In the genomic region with DNA sequence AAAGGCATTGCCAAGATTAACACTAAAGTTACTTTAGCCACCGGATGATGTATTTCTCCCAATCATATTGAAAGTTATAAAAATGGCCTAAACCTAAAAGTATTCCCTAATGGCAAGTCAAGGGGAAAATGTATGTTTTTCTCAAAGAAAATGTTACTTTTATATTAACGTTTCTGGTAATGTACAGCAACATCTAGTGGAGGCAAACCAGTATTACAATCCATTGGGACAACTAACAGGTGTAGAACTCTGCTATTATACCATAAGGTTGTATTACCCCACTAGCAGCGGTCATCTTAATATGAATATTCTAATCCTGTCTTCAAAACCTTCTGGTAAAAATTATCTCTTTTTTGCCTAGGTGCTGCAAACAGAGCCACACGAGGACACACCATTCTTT, we compare ENCODE assay signal across 8 cellular contexts.
DNase-seq lines count a peak whose midpoint lies in the region; ATAC-seq and TF ChIP-seq lines count a peak whose summit lies in the region.

No MANE protein-coding gene starts in this region.

- no peak overlapping the region for H3K27ac ChIP-seq in endodermal cell (ENCODE audit: low read depth, low read length)
- no peak overlapping the region for H3K27ac ChIP-seq in neutrophil

- no peak overlapping the region for H3K4me3 ChIP-seq in endodermal cell (ENCODE audit: low read length)
- H3K4me3 ChIP-seq in neutrophil (ENCODE audit: low read depth in 1 of 2, low read length in 1 of 2) = no peak overlapping the region

- H3K9me3 ChIP-seq in endodermal cell (ENCODE audit: control insufficient read depth, low read length) (peaks cover 23% of the 10 kb centered on the region), neutrophil (no peaks in the 10 kb centered on the region)

- H3K9me3 Mint-ChIP-seq in endodermal cell = peaks cover 33% of the 10 kb centered on the region
- peaks cover 16% of the 10 kb centered on the region for H3K9me3 Mint-ChIP-seq in activated T-helper 2 cell treated with anti-CD3 and anti-CD28 coated beads, Interferon-gamma antibody, Interleukin-2, Interleukin-4, amounts not matched to agents 10 μg/mL and 5 μg/mL and 100 μg/mL, durations not matched to agents 14 hours and 24 hours and 36 hours
- H3K9me3 Mint-ChIP-seq in stimulated activated memory B cell treated with anti-CD40 and anti-IgM and Interleukin-4, amounts not matched to agents 10 μg/mL and 1 μg/mL and 100 μg/mL, for 72 hours = no peaks in the 10 kb centered on the region

- intact Hi-C loops in activated T-helper 2 cell treated with anti-CD3 and anti-CD28 coated beads, Interferon-gamma antibody, Interleukin-2, Interleukin-4, amounts not matched to agents 10 μg/mL and 5 μg/mL and 100 μg/mL, durations not matched to agents 14 hours and 24 hours and 36 hours (cut with micrococcal nuclease) = loop anchor here (5.0 kb wide), 1 partner anchor 496 kb away; no protein-coding TSS in a partner anchor

- ATAC-seq in GM18868 (IDR thresholded peaks at IDR 0.05; ENCODE audit: unreplicated experiment) = no peak
- ATAC-seq in stimulated activated memory B cell treated with anti-CD40 and anti-IgM and Interleukin-4, amounts not matched to agents 10 μg/mL and 1 μg/mL and 100 μg/mL, for 72 hours = no peak

- H3K36me3 ChIP-seq in endodermal cell (ENCODE audit: control insufficient read depth, insufficient read depth, low read length) (no peaks in the 10 kb centered on the region), neutrophil (no peaks in the 10 kb centered on the region)

- H3K27me3 Mint-ChIP-seq in endodermal cell (ENCODE audit: insufficient read depth) = no peaks in the 10 kb centered on the region
- no peaks in the 10 kb centered on the region for H3K27me3 Mint-ChIP-seq in activated T-helper 2 cell treated with anti-CD3 and anti-CD28 coated beads, Interferon-gamma antibody, Interleukin-2, Interleukin-4, amounts not matched to agents 10 μg/mL and 5 μg/mL and 100 μg/mL, durations not matched to agents 14 hours and 24 hours and 36 hours (ENCODE audit: low read depth)
- peaks cover 8% of the 10 kb centered on the region for H3K27me3 Mint-ChIP-seq in stimulated activated memory B cell treated with anti-CD40 and anti-IgM and Interleukin-4, amounts not matched to agents 10 μg/mL and 1 μg/mL and 100 μg/mL, for 72 hours

- no peak overlapping the region for H3K4me3 Mint-ChIP-seq in endodermal cell
- H3K4me3 Mint-ChIP-seq in activated T-helper 2 cell treated with anti-CD3 and anti-CD28 coated beads, Interferon-gamma antibody, Interleukin-2, Interleukin-4, amounts not matched to agents 10 μg/mL and 5 μg/mL and 100 μg/mL, durations not matched to agents 14 hours and 24 hours and 36 hours (ENCODE audit: low read depth) = no peak overlapping the region
- no peak overlapping the region for H3K4me3 Mint-ChIP-seq in stimulated activated memory B cell treated with anti-CD40 and anti-IgM and Interleukin-4, amounts not matched to agents 10 μg/mL and 1 μg/mL and 100 μg/mL, for 72 hours

- no peaks in the 10 kb centered on the region for H3K36me3 Mint-ChIP-seq in endodermal cell (ENCODE audit: low read depth)
- H3K36me3 Mint-ChIP-seq in activated T-helper 2 cell treated with anti-CD3 and anti-CD28 coated beads, Interferon-gamma antibody, Interleukin-2, Interleukin-4, amounts not matched to agents 10 μg/mL and 5 μg/mL and 100 μg/mL, durations not matched to agents 14 hours and 24 hours and 36 hours (ENCODE audit: low read depth) = no peaks in the 10 kb centered on the region
- H3K36me3 Mint-ChIP-seq in stimulated activated memory B cell treated with anti-CD40 and anti-IgM and Interleukin-4, amounts not matched to agents 10 μg/mL and 1 μg/mL and 100 μg/mL, for 72 hours = no peaks in the 10 kb centered on the region

- no peaks in the 10 kb centered on the region for H3K4me1 Mint-ChIP-seq in endodermal cell
- no peaks in the 10 kb centered on the region for H3K4me1 Mint-ChIP-seq in activated T-helper 2 cell treated with anti-CD3 and anti-CD28 coated beads, Interferon-gamma antibody, Interleukin-2, Interleukin-4, amounts not matched to agents 10 μg/mL and 5 μg/mL and 100 μg/mL, durations not matched to agents 14 hours and 24 hours and 36 hours (ENCODE audit: low read depth)
- no peaks in the 10 kb centered on the region for H3K4me1 Mint-ChIP-seq in stimulated activated memory B cell treated with anti-CD40 and anti-IgM and Interleukin-4, amounts not matched to agents 10 μg/mL and 1 μg/mL and 100 μg/mL, for 72 hours

- 33 to 46% methylated on average over 3 to 4 of the region's 4 CpGs for WGBS in endodermal cell (ENCODE audit: insufficient coverage in 1 of 2, insufficient read length in 1 of 2), 2 experiments

- no peaks in the 10 kb centered on the region for H3K4me1 ChIP-seq in endodermal cell (ENCODE audit: control insufficient read depth, insufficient read depth, low read length)
- no peaks in the 10 kb centered on the region for H3K4me1 ChIP-seq in neutrophil (ENCODE audit: control insufficient read depth in 1 of 2, insufficient read depth in 1 of 2, low read depth in 1 of 2, low read length in 1 of 2)

- H3K27ac Mint-ChIP-seq in endodermal cell = no peak overlapping the region
- H3K27ac Mint-ChIP-seq in activated T-helper 2 cell treated with anti-CD3 and anti-CD28 coated beads, Interferon-gamma antibody, Interleukin-2, Interleukin-4, amounts not matched to agents 10 μg/mL and 5 μg/mL and 100 μg/mL, durations not matched to agents 14 hours and 24 hours and 36 hours = no peak overlapping the region
- H3K27ac Mint-ChIP-seq in stimulated activated memory B cell treated with anti-CD40 and anti-IgM and Interleukin-4, amounts not matched to agents 10 μg/mL and 1 μg/mL and 100 μg/mL, for 72 hours = no peak overlapping the region

- TF ChIP-seq CTCF in endodermal cell (conservative IDR thresholded peaks at IDR 0.05) = peak; percentile 80
- TF ChIP-seq CTCF in neutrophil (IDR thresholded peaks at IDR 0.05) = peak; percentile 74

- DNase-seq in GM04504 (ENCODE audit: low read depth) = peak; percentile 5
- peak; percentile 54 for DNase-seq in NCI-H69 (lab: John Stamatoyannopoulos, UW)
- DNase-seq in endodermal cell = no peak
- no peak for DNase-seq in activated T-helper 2 cell treated with anti-CD3 and anti-CD28 coated beads, Interferon-gamma antibody, Interleukin-2, Interleukin-4, amounts not matched to agents 10 μg/mL and 5 μg/mL and 100 μg/mL, durations not matched to agents 14 hours and 24 hours and 36 hours (ENCODE audit: low spot score)
- DNase-seq in amniotic stem cell (lab: John Stamatoyannopoulos, UW) = no peak

- no peaks in the 10 kb centered on the region for H3K27me3 ChIP-seq in endodermal cell (ENCODE audit: control insufficient read depth, insufficient read depth, low read length, poor library complexity, severe bottlenecking)
- H3K27me3 ChIP-seq in neutrophil = no peaks in the 10 kb centered on the region

- no peak overlapping the region for H3K9ac ChIP-seq in endodermal cell (ENCODE audit: extremely low read depth, low read length, poor library complexity, severe bottlenecking)

Comparison
In these comparisons a context has a peak if more than half of its experiments do, and no peak if none do; other contexts are left out.
1. DNase-seq: peak in GM04504 (single experiment) and NCI-H69 (single experiment); none in endodermal cell (single experiment), activated T-helper 2 cell treated with anti-CD3 and anti-CD28 coated beads, Interferon-gamma antibody, Interleukin-2, Interleukin-4, amounts not matched to agents 10 μg/mL and 5 μg/mL and 100 μg/mL, durations not matched to agents 14 hours and 24 hours and 36 hours (single experiment) and amniotic stem cell (single experiment).